In the genomic region with DNA sequence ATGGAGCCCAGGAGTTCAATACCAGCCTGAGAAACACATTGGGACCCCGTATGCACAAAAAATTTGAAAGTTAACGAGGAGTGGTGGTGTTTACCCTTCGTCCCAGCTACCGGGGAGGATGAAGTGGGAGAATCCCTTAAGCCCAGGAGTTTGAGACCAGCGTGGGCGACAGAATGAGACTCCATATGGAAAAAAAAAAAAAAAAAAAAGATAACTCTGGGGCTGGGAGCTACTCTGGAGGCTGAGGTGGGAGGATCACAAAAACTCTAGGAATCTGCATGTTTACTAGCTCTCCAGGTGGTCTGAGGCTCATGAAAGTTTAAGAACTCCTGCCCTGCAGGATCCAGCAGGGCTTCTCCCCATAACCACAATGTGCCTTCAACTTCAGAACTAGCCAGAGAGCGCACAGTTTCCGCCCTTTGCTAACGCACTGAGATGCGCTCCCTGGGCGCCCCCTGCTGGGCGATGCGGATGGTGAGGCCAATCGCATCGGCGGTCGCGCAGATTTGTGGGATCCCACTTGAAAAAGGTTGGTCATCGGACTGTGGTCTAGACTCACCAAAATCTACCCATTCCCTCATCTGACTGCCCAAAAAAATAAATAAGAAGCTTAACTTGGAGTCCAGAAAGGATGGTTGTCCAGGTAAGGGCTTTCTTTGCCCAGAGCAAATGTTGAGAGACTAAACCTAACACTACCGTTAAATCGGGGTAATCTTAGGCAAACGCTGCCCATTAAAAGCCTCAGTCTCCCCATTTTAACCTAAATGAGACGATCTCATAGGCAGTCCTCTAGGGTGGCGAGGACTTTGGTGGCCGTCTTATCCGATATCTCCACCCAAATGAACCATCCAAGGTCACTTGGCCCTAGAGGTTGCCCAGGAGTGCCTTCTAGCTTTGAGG, we compare ENCODE assay signal across 8 cellular contexts. TPM values are rescaled to one million over a fixed set of nuclear protein-coding genes. Genes with fewer than 3 reads are reported as not detected.
DNase-seq lines count a peak whose midpoint lies in the region; ATAC-seq and TF ChIP-seq lines count a peak whose summit lies in the region.

No MANE protein-coding gene starts in this region.

- TF ChIP-seq POLR2A in uterus (IDR thresholded peaks at IDR 0.05): no peak

- no peak overlapping the region for H3K27ac ChIP-seq in uterus

- DNase-seq in ELF-1 (ENCODE audit: low read depth, low spot score) (peak; percentile 86), KG1 (lab: John Stamatoyannopoulos, UW) (peak; percentile 52), SKM-1 (lab: John Stamatoyannopoulos, UW; ENCODE audit: unreplicated experiment) (peak; percentile 64), Right ventricle myocardium inferior (ENCODE audit: missing footprints) (peak; percentile 92), posterior vena cava (ENCODE audit: low spot score) (peak; percentile 95), uterus (peak; percentile 52 to 69)
- peak; percentile 90 for DNase-seq in activated naive CD4-positive, alpha-beta T cell treated with anti-CD3 and anti-CD28 coated beads for 36 hours

- ATAC-seq in Right ventricle myocardium inferior (peak; percentile 68), HG02763 (IDR thresholded peaks at IDR 0.05; ENCODE audit: unreplicated experiment) (no peak)

- no peak overlapping the region for H3K4me3 ChIP-seq in uterus

- H3K27me3 Mint-ChIP-seq in activated naive CD4-positive, alpha-beta T cell treated with anti-CD3 and anti-CD28 coated beads for 36 hours (ENCODE audit: low read depth): peaks cover 6% of the 10 kb centered on the region

- no peak overlapping the region for H3K4me3 Mint-ChIP-seq in activated naive CD4-positive, alpha-beta T cell treated with anti-CD3 and anti-CD28 coated beads for 36 hours

- peaks cover 0 to 6% of the 10 kb centered on the region in 2 donors for H3K4me1 ChIP-seq in uterus

- peaks cover 12 to 23% of the 10 kb centered on the region in 2 donors for H3K27me3 ChIP-seq in uterus

- intact Hi-C loops in activated naive CD4-positive, alpha-beta T cell treated with anti-CD3 and anti-CD28 coated beads for 36 hours (cut with micrococcal nuclease): loop anchor here (1.0 to 5.0 kb wide), 4 partner anchors 41 to 87 kb away; no protein-coding TSS in a partner anchor
- intact Hi-C loops in Right ventricle myocardium inferior (cut with DNase I) (loop anchor here (5.0 kb wide), 2 partner anchors 86 to 261 kb away; no protein-coding TSS in a partner anchor), posterior vena cava (cut with DNase I) (no loop called here), uterus (cut with DNase I; ENCODE audit: low total_unique reads) (no loop called here)

- peaks cover 32% of the 10 kb centered on the region for H3K4me1 Mint-ChIP-seq in activated naive CD4-positive, alpha-beta T cell treated with anti-CD3 and anti-CD28 coated beads for 36 hours (ENCODE audit: low read depth)

- H3K9me3 Mint-ChIP-seq in activated naive CD4-positive, alpha-beta T cell treated with anti-CD3 and anti-CD28 coated beads for 36 hours: no peaks in the 10 kb centered on the region

- CTCF ChIA-PET in activated naive CD4-positive, alpha-beta T cell treated with anti-CD3 and anti-CD28 coated beads for 36 hours (lab: Charles Lee): interaction anchor here (0.6 to 3.4 kb wide), 37 partner anchors 9 to 794 kb away, joined by 3 to 42 read pairs (median 4); partner anchors contain the start of genes CATSPER4, CD52, CRYBG2 and DHDDS

- TF ChIP-seq CTCF in uterus (IDR thresholded peaks at IDR 0.05): peak; percentile 48 to 75 (median 68)

- no peak overlapping the region for H3K27ac Mint-ChIP-seq in activated naive CD4-positive, alpha-beta T cell treated with anti-CD3 and anti-CD28 coated beads for 36 hours

- H3K9me3 ChIP-seq in uterus: no peaks in the 10 kb centered on the region

- H3K36me3 ChIP-seq in uterus: no peaks in the 10 kb centered on the region

- H3K36me3 Mint-ChIP-seq in activated naive CD4-positive, alpha-beta T cell treated with anti-CD3 and anti-CD28 coated beads for 36 hours (ENCODE audit: low read depth): no peaks in the 10 kb centered on the region

RNA-seq across cellular contexts. Expression of gene ZNF683, which starts 8.8 kb away (rescaled TPM):
- total RNA-seq in activated naive CD4-positive, alpha-beta T cell treated with anti-CD3 and anti-CD28 coated beads for 36 hours: not detected
- 0.14 TPM for total RNA-seq in Right ventricle myocardium inferior
- not detected for total RNA-seq in posterior vena cava
- not detected for total RNA-seq in uterus

RNA-seq across cellular contexts. Expression of gene CRYBG2, which starts 9.9 kb away (rescaled TPM):
- total RNA-seq in activated naive CD4-positive, alpha-beta T cell treated with anti-CD3 and anti-CD28 coated beads for 36 hours: under 1 TPM; 0.37 to 0.72 TPM
- total RNA-seq in Right ventricle myocardium inferior (not detected), posterior vena cava (under 1 TPM in 1 of 2 donors, not detected in 1; 0.52 TPM), uterus (1 to 10 TPM in 1 of 4 donors, not detected in 3; 3.0 TPM)

RNA-seq across cellular contexts. Expression of gene CD52, which starts 46.0 kb away (rescaled TPM):
- 100 to 1,000 TPM; 129 to 141 TPM for total RNA-seq in activated naive CD4-positive, alpha-beta T cell treated with anti-CD3 and anti-CD28 coated beads for 36 hours
- total RNA-seq in Right ventricle myocardium inferior (6.5 TPM), posterior vena cava (10 to 100 TPM in 1 of 2 donors, 1 to 10 TPM in 1; 7.0 to 16.1 TPM), uterus (1 to 10 TPM in 1 of 4 donors, not detected in 3; 7.8 TPM)

RNA-seq across cellular contexts. Expression of gene LIN28A, which starts 46.8 kb away (rescaled TPM):
- not detected for total RNA-seq in activated naive CD4-positive, alpha-beta T cell treated with anti-CD3 and anti-CD28 coated beads for 36 hours
- total RNA-seq in Right ventricle myocardium inferior (not detected), posterior vena cava (not detected), uterus (under 1 TPM in 1 of 4 donors, not detected in 3; 0.14 TPM)

RNA-seq across cellular contexts. Expression of gene UBXN11, which starts 57.4 kb away (rescaled TPM):
- total RNA-seq in activated naive CD4-positive, alpha-beta T cell treated with anti-CD3 and anti-CD28 coated beads for 36 hours: 10 to 100 TPM; 26.4 to 26.9 TPM
- 9.5 TPM for total RNA-seq in Right ventricle myocardium inferior
- 10 to 100 TPM; 12.2 to 17.1 TPM for total RNA-seq in posterior vena cava
- total RNA-seq in uterus: 10 to 100 TPM in 3 of 4 donors, 1 to 10 TPM in 1; 7.4 to 36.5 (median 13.4) TPM

Comparison
In these comparisons a context has a peak if more than half of its experiments do, and no peak if none do; other contexts are left out.
1. RNA of gene CD52, which starts 46.0 kb away (total RNA-seq): 129 to 141 TPM in activated naive CD4-positive, alpha-beta T cell treated with anti-CD3 and anti-CD28 coated beads for 36 hours; 7.0 to 16.1 TPM in posterior vena cava, 6.5 TPM in Right ventricle myocardium inferior (single experiment) and 7.8 TPM in uterus; every median in the first group is over 4 times any median in the second.
2. intact Hi-C loops: an anchor here in activated naive CD4-positive, alpha-beta T cell treated with anti-CD3 and anti-CD28 coated beads for 36 hours (1.0 to 5.0 kb wide) and Right ventricle myocardium inferior (5.0 kb wide); none called in posterior vena cava and uterus.
3. Peak in every context shown above with its lines, with median percentiles within 50 percentile points of each other: DNase-seq.